In the genomic region with DNA sequence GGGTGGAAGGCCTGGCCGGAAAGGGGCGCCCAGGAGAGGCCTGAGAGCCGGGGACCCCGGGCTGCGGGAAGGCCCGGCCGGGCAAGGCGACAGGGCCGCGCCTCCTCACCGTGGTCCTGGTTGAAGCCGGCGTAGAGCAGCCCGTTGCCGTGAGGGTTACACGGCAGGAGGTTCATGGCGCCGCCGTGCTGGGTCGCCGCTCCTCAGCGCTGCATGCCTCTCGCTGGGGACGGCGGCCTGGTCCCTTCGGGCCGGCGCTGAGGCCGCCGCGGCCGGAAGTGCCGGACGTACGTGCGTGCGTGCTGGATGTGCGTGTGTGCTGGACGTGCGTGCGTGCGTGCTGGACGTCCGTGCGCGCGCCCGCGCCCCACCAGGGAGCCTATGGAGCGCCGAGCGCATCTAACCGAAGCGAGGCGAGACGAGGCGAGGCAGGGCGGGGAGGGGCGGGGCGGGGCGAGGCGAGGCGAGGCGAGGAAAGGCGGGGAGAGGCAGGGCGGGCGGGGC, we compare ENCODE assay signal across 1 cellular context.
TF ChIP-seq lines count a peak whose summit lies in the region.

TSS of gene WDR45B (minus strand) at position 280 of the 504 bp plus-strand sequence. CDS start at position 176, 104 bp downstream.

TF ChIP-seq in HepG2, 621 proteins besides CTCF, POLR2A, EP300 and RAD21 (continued from another document and continues in another):
- TF ChIP-seq ARID3A (IDR thresholded peaks at IDR 0.05; ENCODE audit: low read depth, low read length) (no peak), LRRFIP1 (CRISPR knock-in tag; conservative IDR thresholded peaks at IDR 0.05) (no peak), TCF7L2 (IDR thresholded peaks at IDR 0.05; ENCODE audit: low read depth, low read length) (no peak), ATF7 (IDR thresholded peaks at IDR 0.05) (no peak), ATF7 (CRISPR knock-in tag; IDR thresholded peaks at IDR 0.05) (peak; percentile 52; the same call in 1 of the 2 replicates), ATF4 (CRISPR knock-in tag; IDR thresholded peaks at IDR 0.05) (0 out of 4 replicates have a peak, but pooled peaks of 1 of the 2 experiments have one; percentile 53), ZNF550 (CRISPR knock-in tag; IDR thresholded peaks at IDR 0.05; ENCODE audit: borderline replicate concordance) (no peak), ZNF34 (CRISPR knock-in tag; IDR thresholded peaks at IDR 0.05; ENCODE audit: borderline replicate concordance) (no peak; the same call in 1 of the 2 replicates), TSC22D2 (CRISPR knock-in tag; IDR thresholded peaks at IDR 0.05; ENCODE audit: borderline replicate concordance) (no peak), NR2C2 (CRISPR knock-in tag; IDR thresholded peaks at IDR 0.05; ENCODE audit: borderline replicate concordance) (peak; percentile 65), ZNF577 (CRISPR knock-in tag; IDR thresholded peaks at IDR 0.05; ENCODE audit: borderline replicate concordance, low read depth) (no peak), KLF12 (CRISPR knock-in tag; IDR thresholded peaks at IDR 0.05; ENCODE audit: borderline replicate concordance) (peak; percentile 54; the same call in 1 of the 2 replicates), ELK4 (CRISPR knock-in tag; IDR thresholded peaks at IDR 0.05; ENCODE audit: borderline replicate concordance) (peak; percentile 95; the same call in 1 of the 2 replicates), NCOA2 (CRISPR knock-in tag; IDR thresholded peaks at IDR 0.05) (peak; percentile 26; the same call in 1 of the 2 replicates), RARA (CRISPR knock-in tag; IDR thresholded peaks at IDR 0.05) (peak; percentile 43; the same call in 1 of the 2 replicates), ZNF468 (CRISPR knock-in tag; IDR thresholded peaks at IDR 0.05) (no peak), MXI1 (IDR thresholded peaks at IDR 0.05; ENCODE audit: borderline replicate concordance, low read depth, low read length) (peak; percentile 95; the same call in 2 of the 3 replicates), AKAP8 (CRISPR knock-in tag; IDR thresholded peaks at IDR 0.05) (peak; percentile 80; the same call in 1 of the 2 replicates), ZKSCAN5 (CRISPR knock-in tag; IDR thresholded peaks at IDR 0.05) (no peak), SMYD3 (CRISPR knock-in tag; IDR thresholded peaks at IDR 0.05) (no peak), NFE2 (CRISPR knock-in tag; IDR thresholded peaks at IDR 0.05) (no peak), HOXD1 (CRISPR knock-in tag; IDR thresholded peaks at IDR 0.05) (no peak), REPIN1 (CRISPR knock-in tag; IDR thresholded peaks at IDR 0.05; ENCODE audit: borderline replicate concordance, low read depth) (peak; percentile 84), ZNF639 (CRISPR knock-in tag; conservative IDR thresholded peaks at IDR 0.05) (peak; percentile 57), ZNF362 (CRISPR knock-in tag; IDR thresholded peaks at IDR 0.05; ENCODE audit: borderline replicate concordance) (no peak; the same call in 1 of the 2 replicates), SIX4 (CRISPR knock-in tag; IDR thresholded peaks at IDR 0.05) (peak; percentile 57; the same call in 1 of the 2 replicates), ZNF75D (CRISPR knock-in tag; IDR thresholded peaks at IDR 0.05; ENCODE audit: borderline replicate concordance) (no peak), FOXO1 (CRISPR knock-in tag; IDR thresholded peaks at IDR 0.05) (peak; percentile 78), MLLT10 (CRISPR knock-in tag; IDR thresholded peaks at IDR 0.05) (no peak), ZFY (CRISPR knock-in tag; IDR thresholded peaks at IDR 0.05) (peak; percentile 99), ELF3 (CRISPR knock-in tag; IDR thresholded peaks at IDR 0.05) (peak; percentile 73; the same call in 1 of the 2 replicates), FOSL2 (CRISPR knock-in tag; IDR thresholded peaks at IDR 0.05) (peak; percentile 56), SMAD9 (CRISPR knock-in tag; IDR thresholded peaks at IDR 0.05) (no peak)
- TF ChIP-seq, protein P1, sequence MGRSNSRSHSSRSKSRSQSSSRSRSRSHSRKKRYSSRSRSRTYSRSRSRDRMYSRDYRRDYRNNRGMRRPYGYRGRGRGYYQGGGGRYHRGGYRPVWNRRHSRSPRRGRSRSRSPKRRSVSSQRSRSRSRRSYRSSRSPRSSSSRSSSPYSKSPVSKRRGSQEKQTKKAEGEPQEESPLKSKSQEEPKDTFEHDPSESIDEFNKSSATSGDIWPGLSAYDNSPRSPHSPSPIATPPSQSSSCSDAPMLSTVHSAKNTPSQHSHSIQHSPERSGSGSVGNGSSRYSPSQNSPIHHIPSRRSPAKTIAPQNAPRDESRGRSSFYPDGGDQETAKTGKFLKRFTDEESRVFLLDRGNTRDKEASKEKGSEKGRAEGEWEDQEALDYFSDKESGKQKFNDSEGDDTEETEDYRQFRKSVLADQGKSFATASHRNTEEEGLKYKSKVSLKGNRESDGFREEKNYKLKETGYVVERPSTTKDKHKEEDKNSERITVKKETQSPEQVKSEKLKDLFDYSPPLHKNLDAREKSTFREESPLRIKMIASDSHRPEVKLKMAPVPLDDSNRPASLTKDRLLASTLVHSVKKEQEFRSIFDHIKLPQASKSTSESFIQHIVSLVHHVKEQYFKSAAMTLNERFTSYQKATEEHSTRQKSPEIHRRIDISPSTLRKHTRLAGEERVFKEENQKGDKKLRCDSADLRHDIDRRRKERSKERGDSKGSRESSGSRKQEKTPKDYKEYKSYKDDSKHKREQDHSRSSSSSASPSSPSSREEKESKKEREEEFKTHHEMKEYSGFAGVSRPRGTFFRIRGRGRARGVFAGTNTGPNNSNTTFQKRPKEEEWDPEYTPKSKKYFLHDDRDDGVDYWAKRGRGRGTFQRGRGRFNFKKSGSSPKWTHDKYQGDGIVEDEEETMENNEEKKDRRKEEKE (IDR thresholded peaks at IDR 0.05) = no peak
- TF ChIP-seq, protein P2, sequence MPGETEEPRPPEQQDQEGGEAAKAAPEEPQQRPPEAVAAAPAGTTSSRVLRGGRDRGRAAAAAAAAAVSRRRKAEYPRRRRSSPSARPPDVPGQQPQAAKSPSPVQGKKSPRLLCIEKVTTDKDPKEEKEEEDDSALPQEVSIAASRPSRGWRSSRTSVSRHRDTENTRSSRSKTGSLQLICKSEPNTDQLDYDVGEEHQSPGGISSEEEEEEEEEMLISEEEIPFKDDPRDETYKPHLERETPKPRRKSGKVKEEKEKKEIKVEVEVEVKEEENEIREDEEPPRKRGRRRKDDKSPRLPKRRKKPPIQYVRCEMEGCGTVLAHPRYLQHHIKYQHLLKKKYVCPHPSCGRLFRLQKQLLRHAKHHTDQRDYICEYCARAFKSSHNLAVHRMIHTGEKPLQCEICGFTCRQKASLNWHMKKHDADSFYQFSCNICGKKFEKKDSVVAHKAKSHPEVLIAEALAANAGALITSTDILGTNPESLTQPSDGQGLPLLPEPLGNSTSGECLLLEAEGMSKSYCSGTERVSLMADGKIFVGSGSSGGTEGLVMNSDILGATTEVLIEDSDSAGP (CRISPR knock-in tag; IDR thresholded peaks at IDR 0.05; ENCODE audit: borderline replicate concordance) = 0 out of 2 replicates have a peak, but pooled peaks have one; percentile 60
- TF ChIP-seq, protein P3, sequence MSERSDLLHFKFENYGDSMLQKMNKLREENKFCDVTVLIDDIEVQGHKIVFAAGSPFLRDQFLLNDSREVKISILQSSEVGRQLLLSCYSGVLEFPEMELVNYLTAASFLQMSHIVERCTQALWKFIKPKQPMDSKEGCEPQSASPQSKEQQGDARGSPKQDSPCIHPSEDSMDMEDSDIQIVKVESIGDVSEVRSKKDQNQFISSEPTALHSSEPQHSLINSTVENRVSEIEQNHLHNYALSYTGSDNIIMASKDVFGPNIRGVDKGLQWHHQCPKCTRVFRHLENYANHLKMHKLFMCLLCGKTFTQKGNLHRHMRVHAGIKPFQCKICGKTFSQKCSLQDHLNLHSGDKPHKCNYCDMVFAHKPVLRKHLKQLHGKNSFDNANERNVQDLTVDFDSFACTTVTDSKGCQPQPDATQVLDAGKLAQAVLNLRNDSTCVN (CRISPR knock-in tag; IDR thresholded peaks at IDR 0.05; ENCODE audit: borderline replicate concordance) = no peak; the same call in 1 of the 2 replicates
- TF ChIP-seq, protein P4, sequence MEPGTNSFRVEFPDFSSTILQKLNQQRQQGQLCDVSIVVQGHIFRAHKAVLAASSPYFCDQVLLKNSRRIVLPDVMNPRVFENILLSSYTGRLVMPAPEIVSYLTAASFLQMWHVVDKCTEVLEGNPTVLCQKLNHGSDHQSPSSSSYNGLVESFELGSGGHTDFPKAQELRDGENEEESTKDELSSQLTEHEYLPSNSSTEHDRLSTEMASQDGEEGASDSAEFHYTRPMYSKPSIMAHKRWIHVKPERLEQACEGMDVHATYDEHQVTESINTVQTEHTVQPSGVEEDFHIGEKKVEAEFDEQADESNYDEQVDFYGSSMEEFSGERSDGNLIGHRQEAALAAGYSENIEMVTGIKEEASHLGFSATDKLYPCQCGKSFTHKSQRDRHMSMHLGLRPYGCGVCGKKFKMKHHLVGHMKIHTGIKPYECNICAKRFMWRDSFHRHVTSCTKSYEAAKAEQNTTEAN (CRISPR knock-in tag; conservative IDR thresholded peaks at IDR 0.05) = peak; percentile 75
